15 cellular contexts compared by ENCODE assay signal in the genomic region with DNA sequence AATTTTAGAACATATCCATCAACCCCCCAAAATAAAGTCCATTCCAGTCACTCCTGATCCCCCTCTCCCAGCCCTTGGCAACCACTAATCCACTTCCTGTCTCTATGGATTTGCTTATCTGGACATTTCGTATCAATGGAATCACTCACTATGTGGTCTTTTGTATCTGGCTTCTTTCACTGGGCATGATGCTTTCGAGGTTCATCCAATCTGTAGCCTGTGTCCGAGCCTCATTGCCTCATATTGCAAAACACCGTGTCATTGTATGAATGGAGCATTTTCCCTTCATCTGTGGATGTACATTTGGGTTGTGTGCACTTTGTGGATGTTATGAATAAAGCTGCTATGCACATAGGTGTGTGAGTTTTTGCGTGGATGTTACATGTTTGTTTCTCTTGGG. TPM values are rescaled to one million over a fixed set of nuclear protein-coding genes. Genes with fewer than 3 reads are reported as not detected.
DNase-seq lines count a peak whose midpoint lies in the region; ATAC-seq and TF ChIP-seq lines count a peak whose summit lies in the region.
"Had no signal": no experiment of that assay in that cellular context is flagged by ENCODE, and none has a peak within 500 bp of the region (broad histone marks: within the 10 kb centered on the region; RNA-seq: fewer than 3 reads in every experiment).

No MANE protein-coding gene starts in this region.

- no peak for ATAC-seq in WTC11
- no peak for ATAC-seq in GM21723 (IDR thresholded peaks at IDR 0.05; ENCODE audit: unreplicated experiment)
- no peak for ATAC-seq in HG02884 (IDR thresholded peaks at IDR 0.05; ENCODE audit: unreplicated experiment)
- ATAC-seq in GM19328 (IDR thresholded peaks at IDR 0.05; ENCODE audit: unreplicated experiment), result no peak

- DNase-seq in H9 (no peak), WTC11 (ENCODE audit: low spot score) (no peak), iris pigment epithelial cell (ENCODE audit: low read depth) (peak; percentile 62), SK-N-DZ (ENCODE audit: low spot score) (no peak)
- DNase-seq: DMS79; head of caudate nucleus; NCI-H2029; stimulated activated CD4-positive, alpha-beta T cell treated with anti-CD3 and anti-CD28 coated beads, Interleukin-4, amount 100 ng/mL, for 1 hour; thyroid gland had no signal

- H3K9me3 Mint-ChIP-seq in H9 (no peaks in the 10 kb centered on the region; a peak in 1 of 5 replicates), WTC11 (no peaks in the 10 kb centered on the region)

- H3K4me3 Mint-ChIP-seq in H9, result peak overlapping the region; percentile 50 to 79; a peak in 3 of 5 replicates
- peak overlapping the region; percentile 88 for H3K4me3 Mint-ChIP-seq in WTC11

- no peak overlapping the region for H4K91ac ChIP-seq in H9 (ENCODE audit: insufficient read length, low read depth, low read length)

- H2AK5ac ChIP-seq in H9 (ENCODE audit: insufficient read length, low read length), result no peak overlapping the region

- H3K4me3 ChIP-seq in BLaER1 treated with 17β-estradiol and CSF1 and Interleukin-3, amounts not matched to agents 10 nM and 100 nM, result no peak overlapping the region

- no peak overlapping the region for H2BK5ac ChIP-seq in H9 (ENCODE audit: insufficient read length, low read length)

- peaks cover 5 to 17% (median 13%) of the 10 kb centered on the region in 11 experiments; a peak in 19 of 22 replicates for H3K36me3 ChIP-seq in BLaER1 treated with 17β-estradiol and CSF1 and Interleukin-3, amounts not matched to agents 10 nM and 100 nM
- H3K36me3 ChIP-seq: colonic mucosa, thyroid gland had no signal

- H3K56ac ChIP-seq in H9 (ENCODE audit: insufficient read length, low read depth, low read length), result no peak overlapping the region

- H3K23ac ChIP-seq in H9 (ENCODE audit: insufficient read length, low read depth, low read length), result no peak overlapping the region

- peak overlapping the region in 9 of 11 experiments; percentile 86 to 97 (median 94); a peak in 9 of 22 replicates for H3K27ac ChIP-seq in BLaER1 treated with 17β-estradiol and CSF1 and Interleukin-3, amounts not matched to agents 10 nM and 100 nM
- H3K27ac ChIP-seq in H9 (ENCODE audit: insufficient read length, low read depth, low read length), result no peak overlapping the region

- H3K9me3 ChIP-seq in BLaER1 treated with 17β-estradiol and CSF1 and Interleukin-3, amounts not matched to agents 10 nM and 100 nM (replicated peaks in 1 of 11), result no peaks in the 10 kb centered on the region
- H3K9me3 ChIP-seq in H9 (ENCODE audit: control insufficient read depth, low read depth, low read length), result no peaks in the 10 kb centered on the region
- H3K9me3 ChIP-seq: colonic mucosa, thyroid gland had no signal

- peaks cover 22 to 27% (median 24%) of the 10 kb centered on the region in 11 experiments for H4K20me1 ChIP-seq in BLaER1 treated with 17β-estradiol and CSF1 and Interleukin-3, amounts not matched to agents 10 nM and 100 nM
- no peaks in the 10 kb centered on the region for H4K20me1 ChIP-seq in H9 (ENCODE audit: control insufficient read depth, insufficient read depth, insufficient read length)

- H3K27me3 Mint-ChIP-seq in H9 (ENCODE audit: low read depth) (no peaks in the 10 kb centered on the region), WTC11 (ENCODE audit: low read depth) (no peaks in the 10 kb centered on the region; the same call in 1 of the 2 replicates)

- no peak overlapping the region for H3K18ac ChIP-seq in H9 (ENCODE audit: insufficient read length, low read depth, low read length)

- H2BK12ac ChIP-seq in H9 (ENCODE audit: insufficient read length, low read depth, low read length), result no peak overlapping the region

- H3K23me2 ChIP-seq in H9 (ENCODE audit: insufficient read length, low read depth, low read length, poor library complexity, severe bottlenecking), result peaks cover 20% of the 10 kb centered on the region

- POLR2A ChIA-PET in WTC11 (lab: Charles Lee), result no interaction called here

- TF ChIP-seq CTCF in H9 (conservative IDR thresholded peaks at IDR 0.05), result no peak
- no peak for TF ChIP-seq CTCF in WTC11 (IDR thresholded peaks at IDR 0.05)

- peak overlapping the region; percentile 83 to 99 (median 91); a peak in 20 of 22 replicates for H3K4me2 ChIP-seq in BLaER1 treated with 17β-estradiol and CSF1 and Interleukin-3, amounts not matched to agents 10 nM and 100 nM
- H3K4me2 ChIP-seq in H9 (ENCODE audit: insufficient read depth, insufficient read length, low read length), result no peak overlapping the region

- no peaks in the 10 kb centered on the region for H3K79me1 ChIP-seq in H9 (ENCODE audit: insufficient read depth, low read depth, low read length, poor library complexity, severe bottlenecking)

- H3K36me3 Mint-ChIP-seq in H9 (ENCODE audit: insufficient read depth in 1 of 3, low read depth in 3 of 3) (peaks cover 6 to 14% (median 11%) of the 10 kb centered on the region in 3 experiments; a peak in 6 of 7 replicates), WTC11 (peaks cover 8% of the 10 kb centered on the region; the same call in 1 of the 2 replicates)

- H3K79me2 ChIP-seq in H9 (ENCODE audit: insufficient read depth, low read length), result peaks cover 5% of the 10 kb centered on the region; the same call in 1 of the 2 replicates

- H4K5ac ChIP-seq in H9 (ENCODE audit: insufficient read length, low read depth, low read length), result no peak overlapping the region

- H2AFZ ChIP-seq in H9 (ENCODE audit: low read length), result no peak overlapping the region

- no CpG with 5 or more reads among the region's 5 CpGs for WGBS in H9 (ENCODE audit: extremely low coverage, insufficient read length, low lambda C conversion rate)

- CTCF ChIA-PET in WTC11 (lab: Charles Lee), result interaction anchor here (0.6 to 0.8 kb wide), 3 partner anchors 12 to 154 kb away, joined by 3 to 4 read pairs (median 3); no protein-coding TSS in a partner anchor

- no peak overlapping the region for H2BK15ac ChIP-seq in H9 (ENCODE audit: low read depth, low read length)

- H3T11ph ChIP-seq in H9 (ENCODE audit: low read length), result no peak overlapping the region

- H3K9ac ChIP-seq in BLaER1 treated with 17β-estradiol and CSF1 and Interleukin-3, amounts not matched to agents 10 nM and 100 nM, result peak overlapping the region in 1 of 11 experiments; percentile 98; a peak in 1 of 22 replicates
- H3K9ac ChIP-seq in H9 (ENCODE audit: extremely low read depth, insufficient read length, low read length), result no peak overlapping the region

- no peak overlapping the region for H2BK120ac ChIP-seq in H9 (ENCODE audit: low read depth, low read length, poor library complexity, severe bottlenecking)

- no peak overlapping the region for H4K8ac ChIP-seq in H9 (replicated peaks; ENCODE audit: insufficient read length, low read depth, low read length)

- H3K27me3 ChIP-seq in BLaER1 treated with 17β-estradiol and CSF1 and Interleukin-3, amounts not matched to agents 10 nM and 100 nM, result no peaks in the 10 kb centered on the region
- H3K27me3 ChIP-seq in H9 (ENCODE audit: insufficient read depth, low read length), result no peaks in the 10 kb centered on the region
- H3K27me3 ChIP-seq: colonic mucosa, thyroid gland had no signal

- peaks cover 38 to 49% (median 41%) of the 10 kb centered on the region in 10 experiments for H3K4me1 ChIP-seq in BLaER1 treated with 17β-estradiol and CSF1 and Interleukin-3, amounts not matched to agents 10 nM and 100 nM
- H3K4me1 ChIP-seq in H9 (ENCODE audit: insufficient read depth, low read length), result no peaks in the 10 kb centered on the region

- no peak overlapping the region for H3K14ac ChIP-seq in H9 (ENCODE audit: insufficient read depth, low read length)

- H3K27ac Mint-ChIP-seq in H9, result peak overlapping the region in 2 of 3 experiments; percentile 33 to 99; a peak in 4 of 7 replicates
- peak overlapping the region; percentile 34 for H3K27ac Mint-ChIP-seq in WTC11

- no peak overlapping the region for H2BK20ac ChIP-seq in H9 (ENCODE audit: low read depth, low read length, poor library complexity, severe bottlenecking)

- no peak overlapping the region for H3K4ac ChIP-seq in H9 (ENCODE audit: low read depth, low read length)

- H3K4me1 Mint-ChIP-seq in H9, result peaks cover 20 to 41% of the 10 kb centered on the region in 2 experiments
- peaks cover 23% of the 10 kb centered on the region for H3K4me1 Mint-ChIP-seq in WTC11

TF ChIP-seq in WTC11, 78 proteins besides CTCF, POLR2A, EP300 and RAD21 (continues in another document):
- TF ChIP-seq CBFB (CRISPR knock-in tag; IDR thresholded peaks at IDR 0.05; ENCODE audit: low read depth), result no peak

RNA-seq across cellular contexts. Expression of a gene that starts 1.4 kb away (rescaled TPM):
- total RNA-seq in H9 (2021), result 46.0 and 51.4 TPM in 2 replicates
- total RNA-seq in WTC11 (2021), result 43.6 to 60.8 TPM (median 44.4 TPM) in 3 replicates
- 25.4 and 30.6 TPM in 2 replicates for polyA plus RNA-seq in SK-N-DZ (2014; cell fraction: cytosol; rRNA removed)
- polyA plus RNA-seq in SK-N-DZ (2014; cell fraction: nucleus; rRNA removed), result 48.4 and 51.8 TPM in 2 replicates

RNA-seq across cellular contexts. Expression of a gene that starts 4.2 kb away (rescaled TPM):
- total RNA-seq in H9 (2021) (16.5 and 18.1 TPM in 2 replicates), WTC11 (2021) (16.9 to 22.2 TPM (median 18.3 TPM) in 3 replicates)
- 9.7 and 19.7 TPM in 2 replicates for polyA plus RNA-seq in SK-N-DZ (2014; cell fraction: cytosol; rRNA removed)
- 12.6 and 14.5 TPM in 2 replicates for polyA plus RNA-seq in SK-N-DZ (2014; cell fraction: nucleus; rRNA removed)

RNA-seq across cellular contexts. Expression of a gene that starts 21.5 kb away (rescaled TPM):
- not detected in 2 replicates for total RNA-seq in H9 (2021)
- not detected in 3 replicates for total RNA-seq in WTC11 (2021)
- not detected in 2 replicates for polyA plus RNA-seq in SK-N-DZ (2014; cell fraction: cytosol; rRNA removed)
- not detected in 2 replicates for polyA plus RNA-seq in SK-N-DZ (2014; cell fraction: nucleus; rRNA removed)
- total RNA-seq: RPMI7951, thyroid gland had no signal

RNA-seq across cellular contexts. Expression of a gene that starts 24.4 kb away (rescaled TPM):
- total RNA-seq in H9 (2021), result 1.3 and 1.9 TPM in 2 replicates
- total RNA-seq in WTC11 (2021), result 2.8 to 9.9 TPM (median 7.4 TPM) in 3 replicates
- polyA plus RNA-seq in SK-N-DZ (2014; cell fraction: cytosol; rRNA removed), result 1.3 TPM in 1 of 2 replicates, not detected in the other
- polyA plus RNA-seq in SK-N-DZ (2014; cell fraction: nucleus; rRNA removed), result 1.9 TPM in 1 of 2 replicates, not detected in the other
- total RNA-seq: RPMI7951, thyroid gland had no signal

RNA-seq across cellular contexts. Expression of a gene that starts 34.3 kb away (rescaled TPM):
- total RNA-seq in H9 (2021) (1.2 and 1.3 TPM in 2 replicates), WTC11 (2021) (3.3 to 6.3 TPM (median 4.7 TPM) in 3 replicates)
- polyA plus RNA-seq in SK-N-DZ (2014; cell fraction: cytosol; rRNA removed), result not detected in 2 replicates
- polyA plus RNA-seq in SK-N-DZ (2014; cell fraction: nucleus; rRNA removed), result 0.64 and 2.7 TPM in 2 replicates
- total RNA-seq: RPMI7951 had no signal
